ENCODE assay signal across 28 cellular contexts in the genomic region with DNA sequence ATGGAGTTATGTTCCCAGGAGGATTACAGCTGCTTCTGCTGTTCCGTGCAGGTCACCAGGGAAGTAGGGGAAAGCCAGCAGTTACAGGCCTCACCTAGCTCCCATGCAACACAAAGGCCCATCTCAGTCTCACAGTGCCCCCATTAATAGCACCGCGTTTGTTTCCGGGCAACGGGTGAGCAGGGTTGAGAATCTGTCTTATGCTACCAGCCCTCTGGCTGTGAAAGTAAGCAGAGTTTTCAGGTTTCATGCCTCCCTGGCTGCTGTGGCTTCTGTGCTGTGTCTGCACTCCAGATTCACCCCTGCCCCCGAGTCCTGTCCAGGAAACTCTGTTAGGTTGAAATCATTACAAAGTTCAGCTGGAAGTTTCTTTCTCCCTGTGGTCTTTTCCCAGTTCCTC.
DNase-seq lines count a peak whose midpoint lies in the region; FAIRE-seq and TF ChIP-seq lines count a peak whose summit lies in the region.
"Had no signal": no experiment of that assay in that cellular context is flagged by ENCODE, and none has a peak within 500 bp of the region (broad histone marks: within the 10 kb centered on the region; RNA-seq: fewer than 3 reads in every experiment).

No MANE protein-coding gene starts in this region.

- H3K27ac ChIP-seq in ectodermal cell (ENCODE audit: insufficient read depth, low read depth, low read length, poor library complexity, severe bottlenecking) (peak overlapping the region; percentile 1), mesodermal cell (ENCODE audit: low read depth, low read length, severe bottlenecking) (peak overlapping the region; percentile 71)
- H3K27ac ChIP-seq: ascending aorta, coronary artery, transverse colon, WERI-Rb-1 had no signal

- no peaks in the 10 kb centered on the region for H3K9me3 ChIP-seq in ectodermal cell (ENCODE audit: control insufficient read depth, low read length)
- H3K9me3 ChIP-seq in mesodermal cell (ENCODE audit: control insufficient read depth, low read length): no peaks in the 10 kb centered on the region
- H3K9me3 ChIP-seq: ascending aorta, transverse colon had no signal

- 89 to 91% methylated on average over 6 of the region's 6 CpGs for WGBS in ectodermal cell, 2 experiments
- 86 to 93% methylated on average over 6 of the region's 6 CpGs for WGBS in mesodermal cell (ENCODE audit: insufficient coverage in 2 of 2), 2 experiments

- no peak for TF ChIP-seq POLR2A in GM12891 (IDR thresholded peaks at IDR 0.05; ENCODE audit: low read depth, low read length)

- FAIRE-seq in GM12891 (lab: Jason Lieb, UNC): no peak
- FAIRE-seq: GM12892, keratinocyte had no signal

- DNase-seq in NCI-H748 (lab: John Stamatoyannopoulos, UW; ENCODE audit: unreplicated experiment) (peak; percentile 5), NCI-H748 treated with DMSO at 0.1 percent for 48 hours (lab: John Stamatoyannopoulos, UW) (no peak), NCI-H187 (lab: John Stamatoyannopoulos, UW) (no peak), germinal center (ENCODE audit: low spot score) (no peak), GM12891 (ENCODE audit: insufficient read length, low spot score) (no peak)
- DNase-seq in activated CD4-positive, alpha-beta T cell treated with anti-CD3 and anti-CD28 coated beads, Interleukin-2, amount 50 U/mL, for 1 hour: no peak
- DNase-seq: activated CD4-positive, alpha-beta T cell treated with anti-CD3 and anti-CD28 coated beads, Interleukin-2, amount 10 ng/mL, durations not matched to agents 24 days and 14 days; activated gamma-delta T cell; activated naive CD8-positive, alpha-beta T cell treated with anti-CD3 and anti-CD28 coated beads for 36 hours; activated T-cell treated with anti-CD3 and anti-CD28 coated beads, Interleukin-2, amount 50 U/mL, for 4 hours; CD8-positive, alpha-beta T cell; effector memory CD4-positive, alpha-beta T cell; HCEC 1CT; KG1; naive thymus-derived CD4-positive, alpha-beta T cell; NCI-H2029 treated with DMSO at 0.1 percent for 48 hours; NCI-H446 treated with DMSO at 0.1 percent for 48 hours; occipital lobe; stimulated activated CD4-positive, alpha-beta T cell treated with anti-CD3 and anti-CD28 coated beads, Interleukin-4, amount 100 ng/mL, for 24 hours; T1000; transverse colon; WERI-Rb-1 had no signal

- H3K36me3 ChIP-seq in ectodermal cell (ENCODE audit: control insufficient read depth, insufficient read depth, low read length) (no peaks in the 10 kb centered on the region), mesodermal cell (ENCODE audit: control insufficient read depth, insufficient read depth, low read length) (no peaks in the 10 kb centered on the region)
- H3K36me3 ChIP-seq: ascending aorta, transverse colon, WERI-Rb-1 had no signal

- H3K4me3 ChIP-seq in ectodermal cell (ENCODE audit: insufficient read depth, low read depth, low read length) (no peak overlapping the region), mesodermal cell (ENCODE audit: extremely low read depth, insufficient read depth, low read length, poor library complexity, severe bottlenecking) (no peak overlapping the region)
- H3K4me3 ChIP-seq: ascending aorta, coronary artery, transverse colon had no signal

- H3K4me1 ChIP-seq in ectodermal cell (ENCODE audit: control insufficient read depth, insufficient read depth, low read length): no peaks in the 10 kb centered on the region
- H3K4me1 ChIP-seq in mesodermal cell (ENCODE audit: control insufficient read depth, insufficient read depth, low read length, poor library complexity, severe bottlenecking): no peaks in the 10 kb centered on the region
- H3K4me1 ChIP-seq: ascending aorta, transverse colon had no signal

- no peaks in the 10 kb centered on the region for H3K27me3 ChIP-seq in ectodermal cell (ENCODE audit: control insufficient read depth, insufficient read depth, low read length, poor library complexity, severe bottlenecking)
- H3K27me3 ChIP-seq: ascending aorta, transverse colon had no signal

TF ChIP-seq in GM12891, 5 proteins besides CTCF, POLR2A, EP300 and RAD21:
- TF ChIP-seq POU2F2 (IDR thresholded peaks at IDR 0.05; ENCODE audit: low read depth, low read length) (no peak), PAX5 (IDR thresholded peaks at IDR 0.05; ENCODE audit: insufficient read depth, low read length, severe bottlenecking) (no peak), TAF1 (IDR thresholded peaks at IDR 0.05; ENCODE audit: low read depth, low read length) (no peak), POLR2AphosphoS5 (IDR thresholded peaks at IDR 0.05; ENCODE audit: low read depth, low read length) (no peak), SPI1 (IDR thresholded peaks at IDR 0.05; ENCODE audit: low read depth, low read length) (no peak)
